In genomic region chrX:64291106-64291505, GRCh38 we compare ENCODE assay signal across 22 cellular contexts.
A peak's percentile ranks its signal among the peaks of the same experiment; 100 is the strongest.
DNase-seq lines count a peak whose midpoint lies in the region; ATAC-seq, FAIRE-seq and TF ChIP-seq lines count a peak whose summit lies in the region.
"Had no signal": no experiment of that assay in that cellular context is flagged by ENCODE, and none has a peak within 500 bp of the region (broad histone marks: within the 10 kb centered on the region; RNA-seq: fewer than 3 reads in every experiment).

No MANE protein-coding gene starts in this region.

- peak overlapping the region; percentile 46; the same call in 2 of the 3 replicates for H3K27ac ChIP-seq in K562 (ENCODE audit: extremely low read depth, low read depth, low read length)
- H3K27ac ChIP-seq: BLaER1 had no signal

- H3K9me1 ChIP-seq in K562 (ENCODE audit: control insufficient read depth, insufficient read depth, low read length), result no peaks in the 10 kb centered on the region

- peak; percentile 57 for FAIRE-seq in K562 (lab: Jason Lieb, UNC)
- FAIRE-seq: A204.1, D721Med, G401.6, GM12891 had no signal

- POLR2A ChIA-PET in K562 (lab: Yijun Ruan, JAX), result no interaction called here

- H3K4me3 ChIP-seq in K562, result no peak overlapping the region
- H3K4me3 ChIP-seq: BLaER1 had no signal

- no peak overlapping the region for H3K4me2 ChIP-seq in K562 (ENCODE audit: insufficient read depth, low read length)
- H3K4me2 ChIP-seq: BLaER1 had no signal

- peak; percentile 33 for DNase-seq in CMK (ENCODE audit: low read depth)
- DNase-seq in OCI-M1 (lab: John Stamatoyannopoulos, UW), result peak; percentile 29
- DNase-seq in K562 (ENCODE audit: extremely low read depth in 1 of 4, low spot score in 3 of 4), result peak in 2 of 4 experiments; percentile 9 to 23
- DNase-seq in stimulated activated naive CD4-positive, alpha-beta T cell treated with Interleukin-2 at 50 U/mL for 16 hours (lab: John Stamatoyannopoulos, UW), result no peak
- no peak for DNase-seq in NCI-H2081 treated with DMSO at 0.1 percent for 48 hours (lab: John Stamatoyannopoulos, UW)
- DNase-seq in NCI-H1694 treated with DMSO at 0.1 percent for 48 hours (lab: John Stamatoyannopoulos, UW), result no peak
- DNase-seq: 8988T; ACHN; BE2C; C1 segment of cervical spinal cord; Caco-2; Calu3; CD4-positive, alpha-beta memory T cell; CD4-positive, CD25-positive, alpha-beta regulatory T cell; CD8-positive, alpha-beta memory T cell; DMS79 treated with DMSO at 0.1 percent for 48 hours; GF-D8 had no signal

- H3K9ac ChIP-seq in K562 (ENCODE audit: insufficient read depth in 1 of 2, low read depth in 2 of 2, low read length in 2 of 2), result no peak overlapping the region
- H3K9ac ChIP-seq: BLaER1 had no signal

- no peaks in the 10 kb centered on the region for H3K9me3 ChIP-seq in K562 (replicated peaks; ENCODE audit: control insufficient read depth, insufficient read depth, low read depth, low read length)
- H3K9me3 ChIP-seq: BE2C, BLaER1, Caco-2 had no signal

- TF ChIP-seq POLR2A in K562 (conservative IDR thresholded peaks at IDR 0.05), result no peak

- no peak for TF ChIP-seq CTCF in K562 (IDR thresholded peaks at IDR 0.05 in 2 of 3, conservative IDR thresholded peaks at IDR 0.05 in 1 of 3; ENCODE audit: insufficient read depth in 2 of 3, low read depth in 1 of 3, low read length in 3 of 3)

- H4K20me1 ChIP-seq in K562 (replicated peaks; ENCODE audit: control insufficient read depth, insufficient read depth, low read length), result no peaks in the 10 kb centered on the region
- H4K20me1 ChIP-seq: BLaER1 had no signal

- CTCF ChIA-PET in K562 (lab: Yijun Ruan, JAX; ENCODE audit: low intra/inter-chr PET ratio), result no interaction called here

- H3K27me3 ChIP-seq in K562 (ENCODE audit: control insufficient read depth in 2 of 2, insufficient read depth in 2 of 2, low read length in 2 of 2), result no peaks in the 10 kb centered on the region
- H3K27me3 ChIP-seq: BE2C had no signal

- H3K4me1 ChIP-seq in K562 (replicated peaks in 1 of 2; ENCODE audit: control insufficient read depth in 2 of 2, insufficient read depth in 2 of 2, low read length in 2 of 2), result no peaks in the 10 kb centered on the region; a peak in 2 of 5 replicates
- H3K4me1 ChIP-seq: BE2C, BLaER1, Caco-2 had no signal

- no peak for TF ChIP-seq RAD21 in K562 (CRISPR knock-in tag; conservative IDR thresholded peaks at IDR 0.05 in 1 of 2, IDR thresholded peaks at IDR 0.05 in 1 of 2)

- intact Hi-C loops in K562 (cut with micrococcal nuclease), result no loop called here

- no peaks in the 10 kb centered on the region for H3K36me3 ChIP-seq in K562 (ENCODE audit: control insufficient read depth, insufficient read depth, low read length)
- H3K36me3 ChIP-seq: BE2C, BLaER1 had no signal

- BruUV-seq in K562 (replicated peaks; lab: Mats Ljungman, UMichigan), result no TSS peak

- TF ChIP-seq EP300 in K562 (IDR thresholded peaks at IDR 0.05; ENCODE audit: low read length), result peak; percentile 13; the same call in 1 of the 2 replicates

- 0% methylated on average over 2 of the region's 2 CpGs for WGBS in K562 (ENCODE audit: insufficient coverage, low coverage, missing lambda C conversion rate)

- in situ Hi-C loops in K562 (cut with MboI), result no loop called here

- no peaks in the 10 kb centered on the region for H3K79me2 ChIP-seq in K562 (ENCODE audit: control insufficient read depth, insufficient read depth, low read length)

- H2AFZ ChIP-seq in K562 (ENCODE audit: low read depth, low read length), result no peak overlapping the region

- ATAC-seq in K562, result no peak

TF ChIP-seq in K562, 482 proteins besides CTCF, POLR2A, EP300 and RAD21:
- TF ChIP-seq CBFA2T3 (IDR thresholded peaks at IDR 0.05) (peak; percentile 64), CBFA2T2 (conservative IDR thresholded peaks at IDR 0.05) (peak; percentile 17; the same call in 1 of the 2 replicates), ARID1B (IDR thresholded peaks at IDR 0.05) (peak; percentile 51; the same call in 1 of the 2 replicates), HMG20B (CRISPR knock-in tag; IDR thresholded peaks at IDR 0.05) (no peak)

Comparison
In these comparisons a context has a peak if more than half of its experiments do, and no peak if none do; other contexts are left out.
1. DNase-seq: peak in CMK (single experiment) and OCI-M1 (single experiment); none in stimulated activated naive CD4-positive, alpha-beta T cell treated with Interleukin-2 at 50 U/mL for 16 hours (single experiment), NCI-H2081 treated with DMSO at 0.1 percent for 48 hours (single experiment) and NCI-H1694 treated with DMSO at 0.1 percent for 48 hours (single experiment).